ENCODE assay signal across 8 cellular contexts in genomic region chr16:65745-66144, GRCh38. TPM values are rescaled to one million over a fixed set of nuclear protein-coding genes. Genes with fewer than 3 reads are reported as not detected.
DNase-seq lines count a peak whose midpoint lies in the region; ATAC-seq and TF ChIP-seq lines count a peak whose summit lies in the region.

No MANE protein-coding gene starts in this region.

- peak; percentile 85 for TF ChIP-seq CTCF in foreskin fibroblast (IDR thresholded peaks at IDR 0.05; ENCODE audit: low read depth, low read length)
- TF ChIP-seq CTCF in omental fat pad (IDR thresholded peaks at IDR 0.05): peak in 2 of 3 donors; percentile 83 to 92
- TF ChIP-seq CTCF in thoracic aorta (IDR thresholded peaks at IDR 0.05): peak; percentile 97

- H3K27ac ChIP-seq in thoracic aorta: peak overlapping the region in 1 of 2 donors; percentile 24

- peaks cover 40% of the 10 kb centered on the region for H3K36me3 ChIP-seq in thoracic aorta

- ATAC-seq in omental fat pad (ENCODE audit: low FRiP score): peak; percentile 43
- ATAC-seq in thoracic aorta (ENCODE audit: insufficient number of reproducible peaks, low FRiP score, low read depth): no peak
- no peak for ATAC-seq in GM19467 (IDR thresholded peaks at IDR 0.05; ENCODE audit: unreplicated experiment)

- DNase-seq in GM03348 (ENCODE audit: low spot score): peak; percentile 88
- DNase-seq in M059J (ENCODE audit: low read depth): peak; percentile 69
- DNase-seq in SHP77 treated with DMSO at 0.1 percent for 48 hours (lab: John Stamatoyannopoulos, UW): peak; percentile 17
- peak; percentile 77 for DNase-seq in activated T-helper 9 cell treated with anti-CD3 and anti-CD28 coated beads, Interleukin-2, amount 50 U/mL, for 16 hours (ENCODE audit: low read depth)
- DNase-seq in foreskin fibroblast: peak; percentile 66 to 91
- peak; percentile 83 for DNase-seq in omental fat pad (ENCODE audit: low spot score)
- DNase-seq in thoracic aorta (ENCODE audit: low spot score): peak; percentile 61

- H3K4me1 ChIP-seq in thoracic aorta (ENCODE audit: control insufficient read depth in 1 of 2, low read depth in 2 of 2): peaks cover 34 to 58% of the 10 kb centered on the region in 2 donors

- H3K27me3 ChIP-seq in thoracic aorta (replicated peaks; ENCODE audit: insufficient read depth): no peaks in the 10 kb centered on the region

- H3K9me3 ChIP-seq in thoracic aorta: no peaks in the 10 kb centered on the region

- H3K4me3 ChIP-seq in foreskin fibroblast (ENCODE audit: low read depth in 1 of 2, low read length in 2 of 2) (no peak overlapping the region), thoracic aorta (no peak overlapping the region)

RNA-seq across cellular contexts. Expression of gene RHBDF1, which starts 6.7 kb away (rescaled TPM):
- total RNA-seq in M059J (2014; rRNA removed; shearing (Covaris generic)): 4.9 and 11.9 TPM in 2 replicates
- total RNA-seq in omental fat pad: 10 to 100 TPM; 17.7 to 66.8 (median 18.8) TPM
- total RNA-seq in thoracic aorta: 100 to 1,000 TPM; 109 to 138 TPM

RNA-seq across cellular contexts. Expression of gene SNRNP25, which starts 12.1 kb away (rescaled TPM):
- 49.5 and 50.4 TPM in 2 replicates for total RNA-seq in M059J (2014; rRNA removed; shearing (Covaris generic))
- total RNA-seq in omental fat pad: 10 to 100 TPM; 14.1 to 20.3 (median 17.6) TPM
- 10 to 100 TPM in 1 of 2 donors, 1 to 10 TPM in 1; 6.1 to 16.4 TPM for total RNA-seq in thoracic aorta

RNA-seq across cellular contexts. Expression of gene MPG, which starts 12.3 kb away (rescaled TPM):
- total RNA-seq in M059J (2014; rRNA removed; shearing (Covaris generic)): 67.3 and 91.9 TPM in 2 replicates
- total RNA-seq in omental fat pad: 100 to 1,000 TPM in 1 of 4 donors, 10 to 100 TPM in 3; 49.1 to 107 (median 87.2) TPM
- total RNA-seq in thoracic aorta: 100 to 1,000 TPM in 1 of 2 donors, 10 to 100 TPM in 1; 93.1 to 202 TPM

RNA-seq across cellular contexts. Expression of gene POLR3K, which starts 12.3 kb away (rescaled TPM):
- 8.3 and 11.2 TPM in 2 replicates for total RNA-seq in M059J (2014; rRNA removed; shearing (Covaris generic))
- total RNA-seq in omental fat pad (1 to 10 TPM; 3.4 to 6.3 (median 4.1) TPM), thoracic aorta (1 to 10 TPM in 1 of 2 donors, not detected in 1; 1.4 TPM)

Comparison
In these comparisons a context has a peak if more than half of its experiments do, and no peak if none do; other contexts are left out.
1. DNase-seq: peak in every context shown above with its lines; median percentile 88 in GM03348; 83 in omental fat pad; 78 in foreskin fibroblast; 77 in activated T-helper 9 cell treated with anti-CD3 and anti-CD28 coated beads, Interleukin-2, amount 50 U/mL, for 16 hours; 69 in M059J; 61 in thoracic aorta; 17 in SHP77 treated with DMSO at 0.1 percent for 48 hours.